In genomic region chr7:44608916-44609648, GRCh38 we compare ENCODE assay signal across 1 cellular context.
A peak's percentile ranks its signal among the peaks of the same experiment; 100 is the strongest.
TF ChIP-seq lines count a peak whose summit lies in the region.

No MANE protein-coding gene starts in this region.

TF ChIP-seq in H1, 55 proteins besides CTCF, POLR2A, EP300 and RAD21:
- TF ChIP-seq TEAD4 (IDR thresholded peaks at IDR 0.05; ENCODE audit: low read depth, low read length), result peak; percentile 72
- no peak for TF ChIP-seq TAF7 (optimal IDR thresholded peaks at IDR 0.05; ENCODE audit: borderline replicate concordance, low read depth, low read length)
